In genomic region chr13:43786766-43787517, GRCh38 we compare ENCODE assay signal across 8 cellular contexts. TPM values are rescaled to one million over a fixed set of nuclear protein-coding genes. Genes with fewer than 3 reads are reported as not detected.
DNase-seq lines count a peak whose midpoint lies in the region; ATAC-seq and TF ChIP-seq lines count a peak whose summit lies in the region.

TSS of gene ENOX1 (minus strand) at chr13:43786972.

- peaks cover 26% of the 10 kb centered on the region for H3K27me3 Mint-ChIP-seq in activated naive CD8-positive, alpha-beta T cell
- peaks cover 11% of the 10 kb centered on the region for H3K27me3 Mint-ChIP-seq in glutamatergic neuron (ENCODE audit: unreplicated experiment)
- peaks cover 4% of the 10 kb centered on the region for H3K27me3 Mint-ChIP-seq in neural progenitor cell (ENCODE audit: insufficient read depth, low read depth)

- no peaks in the 10 kb centered on the region for H3K9me3 Mint-ChIP-seq in activated naive CD8-positive, alpha-beta T cell (ENCODE audit: low read depth)
- H3K9me3 Mint-ChIP-seq in glutamatergic neuron (ENCODE audit: unreplicated experiment) (peaks cover 5% of the 10 kb centered on the region), neural progenitor cell (no peaks in the 10 kb centered on the region)

- H3K4me2 ChIP-seq in neural progenitor cell = peak within 1 kb of the TSS; percentile 93

- ATAC-seq in GM21390 (IDR thresholded peaks at IDR 0.05; ENCODE audit: unreplicated experiment) = peak; percentile 54
- no peak for ATAC-seq in HG03342 (IDR thresholded peaks at IDR 0.05; ENCODE audit: unreplicated experiment)

- no peaks in the 10 kb centered on the region for H3K9me3 ChIP-seq in neural progenitor cell (ENCODE audit: low read depth)

- H4K20me1 ChIP-seq in neural progenitor cell (ENCODE audit: low read depth) = no peaks in the 10 kb centered on the region

- H3K36me3 Mint-ChIP-seq in activated naive CD8-positive, alpha-beta T cell = no peaks in the 10 kb centered on the region
- no peaks in the 10 kb centered on the region for H3K36me3 Mint-ChIP-seq in glutamatergic neuron (ENCODE audit: unreplicated experiment)
- H3K36me3 Mint-ChIP-seq in neural progenitor cell = no peaks in the 10 kb centered on the region

- peak within 1 kb of the TSS; percentile 94 for H2AFZ ChIP-seq in neural progenitor cell (replicated peaks)

- peak; percentile 17 for TF ChIP-seq CTCF in glutamatergic neuron (IDR thresholded peaks at IDR 0.05; ENCODE audit: partially characterized antibody, unreplicated experiment)
- peak; percentile 25 for TF ChIP-seq CTCF in neural progenitor cell (IDR thresholded peaks at IDR 0.05)

- peaks cover 20% of the 10 kb centered on the region for H3K4me1 ChIP-seq in neural progenitor cell

- H3K27ac Mint-ChIP-seq in activated naive CD8-positive, alpha-beta T cell = no peak within 1 kb of the TSS
- peak within 1 kb of the TSS; percentile 59 for H3K27ac Mint-ChIP-seq in glutamatergic neuron (ENCODE audit: unreplicated experiment)
- H3K27ac Mint-ChIP-seq in neural progenitor cell = peak within 1 kb of the TSS; percentile 66

- peak within 1 kb of the TSS; percentile 83 for H3K4me3 Mint-ChIP-seq in activated naive CD8-positive, alpha-beta T cell
- H3K4me3 Mint-ChIP-seq in glutamatergic neuron (ENCODE audit: unreplicated experiment) = peak within 1 kb of the TSS; percentile 91
- H3K4me3 Mint-ChIP-seq in neural progenitor cell = peak within 1 kb of the TSS; percentile 94

- peaks cover 12% of the 10 kb centered on the region for H3K4me1 Mint-ChIP-seq in activated naive CD8-positive, alpha-beta T cell (ENCODE audit: low read depth)
- peaks cover 15% of the 10 kb centered on the region for H3K4me1 Mint-ChIP-seq in glutamatergic neuron (ENCODE audit: low read depth, unreplicated experiment)
- peaks cover 29% of the 10 kb centered on the region for H3K4me1 Mint-ChIP-seq in neural progenitor cell

- H3K79me2 ChIP-seq in neural progenitor cell (ENCODE audit: low read depth) = no peaks in the 10 kb centered on the region

- H3F3A ChIP-seq in neural progenitor cell (ENCODE audit: low read depth) = peaks cover 32% of the 10 kb centered on the region

- peaks cover 54% of the 10 kb centered on the region for H3K27me3 ChIP-seq in neural progenitor cell

- DNase-seq in COR-L47 (lab: John Stamatoyannopoulos, UW) (peak; percentile 91), NCI-H524 treated with DMSO at 0.1 percent for 48 hours (lab: John Stamatoyannopoulos, UW) (peak; percentile 24), glutamatergic neuron (peak; percentile 82), neural progenitor cell (ENCODE audit: low spot score) (peak; percentile 88)
- DNase-seq in effector CD4-positive, alpha-beta T cell = no peak

- peak within 1 kb of the TSS; percentile 64 for H3K4me3 ChIP-seq in neural progenitor cell

- no peaks in the 10 kb centered on the region for H3K36me3 ChIP-seq in neural progenitor cell

- no peak within 1 kb of the TSS for H3K9ac ChIP-seq in neural progenitor cell

- no peak within 1 kb of the TSS for H3K27ac ChIP-seq in neural progenitor cell

RNA-seq across cellular contexts. Expression of gene ENOX1, which starts in this region (rescaled TPM):
- total RNA-seq in glutamatergic neuron (ENCODE audit: unreplicated experiment) = 8.7 TPM
- total RNA-seq in neural progenitor cell (ENCODE audit: low replicate concordance) = 0.68 and 1.1 TPM in 2 replicates
